Comparison of ENCODE assay signal across 30 cellular contexts in the genomic region with DNA sequence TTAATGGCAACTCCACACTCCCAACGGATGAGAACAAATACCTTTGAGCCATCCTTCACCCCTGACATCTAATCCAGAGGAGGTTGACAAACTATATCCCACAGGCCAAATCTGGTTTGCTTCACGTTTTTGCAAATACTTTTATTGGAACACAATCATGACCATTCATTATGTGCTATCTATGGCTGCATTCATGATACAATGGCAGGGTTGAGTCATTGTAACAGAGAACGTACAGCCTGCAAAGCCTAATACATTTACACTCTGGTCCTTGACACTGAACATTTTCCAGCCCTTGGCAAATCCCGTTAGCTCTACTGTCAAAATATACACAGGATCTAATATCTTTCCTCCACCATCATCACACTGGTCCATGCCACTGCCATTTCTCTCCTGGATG.
"Had no signal": no experiment of that assay in that cellular context is flagged by ENCODE, and none has a peak within 500 bp of the region (broad histone marks: within the 10 kb centered on the region; RNA-seq: fewer than 3 reads in every experiment).

No MANE protein-coding gene starts in this region.

- ATAC-seq: natural killer cell treated with Interleukin-12 subunit alpha and Interleukin-12 subunit beta and Interleukin-15 and Interleukin-18, amount 100 ng/mL, for 72 hours; psoas muscle; right cardiac atrium; right lobe of liver; stimulated activated effector memory CD8-positive, alpha-beta T cell treated with anti-CD3 and anti-CD28 coated beads, Interleukin-12 subunit alpha, Interleukin-12 subunit beta, amount 100 ng/mL, for 72 hours; stimulated activated naive B cell treated with anti-CD40 and anti-IgM and Interleukin-4, amounts not matched to agents 10 μg/mL and 1 μg/mL and 100 μg/mL, for 72 hours had no signal

- H3K9me3 ChIP-seq: neutrophil, ovary, right lobe of liver, thoracic aorta, thyroid gland, vagina had no signal

- DNase-seq: nephron progenitor cell; nucleus accumbens; ovary; posterior cingulate gyrus; psoas muscle; right cardiac atrium; right lobe of liver; sigmoid colon; small intestine; stimulated activated CD4-positive, alpha-beta T cell treated with anti-CD3 and anti-CD28 coated beads, Interleukin-15, amount 100 ng/mL, for 24 hours; stimulated activated CD4-positive, alpha-beta T cell treated with anti-CD3 and anti-CD28 coated beads, Interleukin-2, amount 100 ng/mL, for 24 hours; stimulated activated CD4-positive, alpha-beta T cell treated with anti-CD3 and anti-CD28 coated beads, Interleukin-2, amount 100 ng/mL, for 48 hours; stimulated activated CD4-positive, alpha-beta T cell treated with anti-CD3 and anti-CD28 coated beads, Interleukin-4, amount 100 ng/mL, for 24 hours; stimulated activated naive B cell treated with anti-CD40 and anti-IgM and Interleukin-4, amounts not matched to agents 10 μg/mL and 1 μg/mL and 100 μg/mL, for 72 hours; stimulated activated naive CD4-positive, alpha-beta T cell treated with Interleukin-2 at 50 U/mL for 16 hours; stomach; thyroid gland; trophoblast cell; upper lobe of left lung had no signal

- H3K9ac ChIP-seq: parathyroid adenoma had no signal

- H3K27me3 Mint-ChIP-seq: natural killer cell treated with Interleukin-12 subunit alpha and Interleukin-12 subunit beta and Interleukin-15 and Interleukin-18, amount 100 ng/mL, for 72 hours; progenitor cell of endocrine pancreas; stimulated activated naive B cell treated with anti-CD40 and anti-IgM and Interleukin-4, amounts not matched to agents 10 μg/mL and 1 μg/mL and 100 μg/mL, for 72 hours; stimulated activated naive CD8-positive, alpha-beta T cell treated with anti-CD3 and anti-CD28 coated beads, Interleukin-15, Interleukin-2, amounts not matched to agents 100 ng/mL and 50 ng/mL, for 24 hours had no signal

- H3K79me2 ChIP-seq: parathyroid adenoma had no signal

- H3K27me3 ChIP-seq: ovary, right lobe of liver, sigmoid colon, stomach, thyroid gland, tibial nerve, upper lobe of left lung, vagina had no signal

- H3K4me1 ChIP-seq: parathyroid adenoma, psoas muscle, right lobe of liver, tibial nerve, vagina had no signal

- H3K4me1 Mint-ChIP-seq: stimulated activated effector memory CD8-positive, alpha-beta T cell treated with anti-CD3 and anti-CD28 coated beads, Interleukin-12 subunit alpha, Interleukin-12 subunit beta, amount 100 ng/mL, for 72 hours; stimulated activated naive B cell treated with anti-CD40 and anti-IgM and Interleukin-4, amounts not matched to agents 10 μg/mL and 1 μg/mL and 100 μg/mL, for 72 hours had no signal

- H3K27ac ChIP-seq: neutrophil, ovary, parathyroid adenoma, psoas muscle, right lobe of liver, stomach, thoracic aorta, thyroid gland, tibial nerve, upper lobe of left lung, vagina had no signal

- FAIRE-seq: small intestine, urothelium cell line had no signal

- H2AFZ ChIP-seq: parathyroid adenoma had no signal

- H3K36me3 Mint-ChIP-seq: natural killer cell treated with Interleukin-12 subunit alpha and Interleukin-12 subunit beta and Interleukin-15 and Interleukin-18, amount 100 ng/mL, for 72 hours; stimulated activated effector memory CD8-positive, alpha-beta T cell treated with anti-CD3 and anti-CD28 coated beads, Interleukin-12 subunit alpha, Interleukin-12 subunit beta, amount 100 ng/mL, for 72 hours; stimulated activated naive B cell treated with anti-CD40 and anti-IgM and Interleukin-4, amounts not matched to agents 10 μg/mL and 1 μg/mL and 100 μg/mL, for 72 hours had no signal

- H3K4me3 Mint-ChIP-seq: natural killer cell treated with Interleukin-12 subunit alpha and Interleukin-12 subunit beta and Interleukin-15 and Interleukin-18, amount 100 ng/mL, for 72 hours; nephron progenitor cell; neural crest cell; stimulated activated effector memory CD8-positive, alpha-beta T cell treated with anti-CD3 and anti-CD28 coated beads, Interleukin-12 subunit alpha, Interleukin-12 subunit beta, amount 100 ng/mL, for 72 hours; stimulated activated naive B cell treated with anti-CD40 and anti-IgM and Interleukin-4, amounts not matched to agents 10 μg/mL and 1 μg/mL and 100 μg/mL, for 72 hours; stimulated activated naive CD8-positive, alpha-beta T cell treated with anti-CD3 and anti-CD28 coated beads, Interleukin-15, Interleukin-2, amounts not matched to agents 100 ng/mL and 50 ng/mL, for 24 hours had no signal

- H3K27ac Mint-ChIP-seq: natural killer cell treated with Interleukin-12 subunit alpha and Interleukin-12 subunit beta and Interleukin-15 and Interleukin-18, amount 100 ng/mL, for 72 hours; nephron progenitor cell; progenitor cell of endocrine pancreas; stimulated activated effector memory CD8-positive, alpha-beta T cell treated with anti-CD3 and anti-CD28 coated beads, Interleukin-12 subunit alpha, Interleukin-12 subunit beta, amount 100 ng/mL, for 72 hours; stimulated activated naive B cell treated with anti-CD40 and anti-IgM and Interleukin-4, amounts not matched to agents 10 μg/mL and 1 μg/mL and 100 μg/mL, for 72 hours; stimulated activated naive CD8-positive, alpha-beta T cell treated with anti-CD3 and anti-CD28 coated beads, Interleukin-15, Interleukin-2, amounts not matched to agents 100 ng/mL and 50 ng/mL, for 24 hours had no signal

- H3K4me3 ChIP-seq: ovary, psoas muscle, right lobe of liver, sigmoid colon, stomach, thoracic aorta, thyroid gland, tibial nerve, upper lobe of left lung, vagina had no signal

- H3K36me3 ChIP-seq: neutrophil, ovary, right lobe of liver, thoracic aorta, thyroid gland had no signal
